34 cellular contexts compared by ENCODE assay signal in genomic region chr1:169024255-169024654, GRCh38.
"Had no signal": no experiment of that assay in that cellular context is flagged by ENCODE, and none has a peak within 500 bp of the region (broad histone marks: within the 10 kb centered on the region; RNA-seq: fewer than 3 reads in every experiment).

No MANE protein-coding gene starts in this region.

- H3K36me3 Mint-ChIP-seq: activated naive CD4-positive, alpha-beta T cell treated with anti-CD3 and anti-CD28 coated beads, Interleukin-2, amount 50 U/mL, for 72 hours; activated naive CD8-positive, alpha-beta T cell treated with anti-CD3 and anti-CD28 coated beads, Interleukin-2, amount 10 ng/mL, durations not matched to agents 7 days and 5 days; brain; WTC11 had no signal

- H3K27me3 ChIP-seq: ascending aorta, breast epithelium, cardiac muscle cell, colonic mucosa, esophagus squamous epithelium, gastroesophageal sphincter, heart right ventricle had no signal

- H3K4me3 Mint-ChIP-seq: activated CD4-positive, alpha-beta memory T cell treated with anti-CD3 and anti-CD28 coated beads, Interleukin-2, amount 10 ng/mL, durations not matched to agents 7 days and 5 days; activated CD4-positive, alpha-beta T cell treated with anti-CD3 and anti-CD28 coated beads, Interleukin-2, amount 10 ng/mL, durations not matched to agents 7 days and 5 days; activated naive CD8-positive, alpha-beta T cell treated with anti-CD3 and anti-CD28 coated beads, Interleukin-2, amount 10 ng/mL, durations not matched to agents 7 days and 5 days; activated T-cell treated with anti-CD3 and anti-CD28 coated beads, Interleukin-2, amount 50 U/mL, for 24 hours; activated T-cell treated with anti-CD3 and anti-CD28 coated beads, Interleukin-2, amount 50 U/mL, for 72 hours; brain; T-helper 1 cell treated with Interleukin-12 subunit alpha and Interleukin-12 subunit beta and Interleukin-4 antibody, amounts not matched to agents 30 μg/mL and 1 μg/mL, for 36 hours; WTC11 had no signal

- H3K9me3 Mint-ChIP-seq: activated CD4-positive, alpha-beta memory T cell treated with anti-CD3 and anti-CD28 coated beads, Interleukin-2, amount 10 ng/mL, durations not matched to agents 7 days and 5 days; activated naive CD4-positive, alpha-beta T cell treated with anti-CD3 and anti-CD28 coated beads, Interleukin-2, amount 50 U/mL, for 72 hours; activated naive CD8-positive, alpha-beta T cell treated with anti-CD3 and anti-CD28 coated beads, Interleukin-2, amount 10 ng/mL, durations not matched to agents 7 days and 5 days; activated T-cell treated with anti-CD3 and anti-CD28 coated beads, Interleukin-2, amount 50 U/mL, for 24 hours; activated T-cell treated with anti-CD3 and anti-CD28 coated beads, Interleukin-2, amount 50 U/mL, for 72 hours; brain; WTC11 had no signal

- H3K9me3 ChIP-seq: ascending aorta, breast epithelium, colonic mucosa, esophagus squamous epithelium, gastroesophageal sphincter, heart right ventricle had no signal

- H3K36me3 ChIP-seq: ascending aorta, breast epithelium, cardiac muscle cell, colonic mucosa, esophagus squamous epithelium, gastroesophageal sphincter, heart right ventricle had no signal

- H3K4me1 ChIP-seq: ascending aorta, breast epithelium, colonic mucosa, esophagus squamous epithelium, gastroesophageal sphincter had no signal

- H3K27ac ChIP-seq: ascending aorta, breast epithelium, cardiac muscle cell, colonic mucosa, epithelial cell of prostate, esophagus squamous epithelium, gastroesophageal sphincter, heart right ventricle, VCaP had no signal

- FAIRE-seq: endometrium, endothelial cell of umbilical vein, TTC549 had no signal

- H3K4me1 Mint-ChIP-seq: activated CD4-positive, alpha-beta memory T cell treated with anti-CD3 and anti-CD28 coated beads, Interleukin-2, amount 10 ng/mL, durations not matched to agents 7 days and 5 days; activated CD4-positive, alpha-beta T cell treated with anti-CD3 and anti-CD28 coated beads, Interleukin-2, amount 10 ng/mL, durations not matched to agents 7 days and 5 days; activated naive CD8-positive, alpha-beta T cell treated with anti-CD3 and anti-CD28 coated beads, Interleukin-2, amount 10 ng/mL, durations not matched to agents 7 days and 5 days; WTC11 had no signal

- H3K27ac Mint-ChIP-seq: activated CD4-positive, alpha-beta memory T cell treated with anti-CD3 and anti-CD28 coated beads, Interleukin-2, amount 10 ng/mL, durations not matched to agents 7 days and 5 days; activated CD4-positive, alpha-beta T cell treated with anti-CD3 and anti-CD28 coated beads, Interleukin-2, amount 10 ng/mL, durations not matched to agents 7 days and 5 days; activated naive CD4-positive, alpha-beta T cell treated with anti-CD3 and anti-CD28 coated beads, Interleukin-2, amount 50 U/mL, for 72 hours; activated naive CD8-positive, alpha-beta T cell treated with anti-CD3 and anti-CD28 coated beads, Interleukin-2, amount 10 ng/mL, durations not matched to agents 7 days and 5 days; activated T-cell treated with anti-CD3 and anti-CD28 coated beads, Interleukin-2, amount 50 U/mL, for 24 hours; activated T-cell treated with anti-CD3 and anti-CD28 coated beads, Interleukin-2, amount 50 U/mL, for 72 hours; brain; T-helper 1 cell treated with Interleukin-12 subunit alpha and Interleukin-12 subunit beta and Interleukin-4 antibody, amounts not matched to agents 30 μg/mL and 1 μg/mL, for 36 hours; WTC11 had no signal

- H3K4me3 ChIP-seq: ascending aorta, breast epithelium, cardiac muscle cell, colonic mucosa, esophagus squamous epithelium, gastroesophageal sphincter, heart right ventricle had no signal

- ATAC-seq: activated naive CD4-positive, alpha-beta T cell treated with anti-CD3 and anti-CD28 coated beads, Interleukin-2, amount 50 U/mL, for 72 hours; activated T-cell treated with anti-CD3 and anti-CD28 coated beads, Interleukin-2, amount 50 U/mL, for 72 hours; gastroesophageal sphincter; heart right ventricle; WTC11 had no signal

- DNase-seq: activated CD4-positive, alpha-beta memory T cell treated with anti-CD3 and anti-CD28 coated beads, Interleukin-2, amount 10 ng/mL, durations not matched to agents 7 days and 5 days; activated CD4-positive, alpha-beta T cell treated with anti-CD3 and anti-CD28 coated beads for 1 hour; activated CD4-positive, alpha-beta T cell treated with anti-CD3 and anti-CD28 coated beads for 4 hours; activated CD4-positive, alpha-beta T cell treated with anti-CD3 and anti-CD28 coated beads, Interleukin-2, amount 10 ng/mL, durations not matched to agents 7 days and 5 days; activated CD4-positive, alpha-beta T cell treated with anti-CD3 and anti-CD28 coated beads, Interleukin-2, amount 50 U/mL, for 4 hours; activated CD8-positive, alpha-beta memory T cell treated with anti-CD3 and anti-CD28 coated beads, Interleukin-2, amount 50 U/mL, for 48 hours; activated effector memory CD4-positive, alpha-beta T cell treated with Interleukin-2 at 50 U/mL for 16 hours; activated gamma-delta T cell treated with Interleukin-2 at 50 U/mL for 16 hours; activated naive CD4-positive, alpha-beta T cell treated with Interleukin-2 at 50 U/mL for 16 hours; activated naive CD8-positive, alpha-beta T cell treated with anti-CD3 and anti-CD28 coated beads, Interleukin-2, amount 10 ng/mL, durations not matched to agents 7 days and 5 days; activated T-cell treated with anti-CD3 and anti-CD28 coated beads for 4 hours; activated T-cell treated with anti-CD3 and anti-CD28 coated beads, Interleukin-2, amount 50 U/mL, for 24 hours; activated T-cell treated with anti-CD3 and anti-CD28 coated beads, Interleukin-2, amount 50 U/mL, for 72 hours; central memory CD4-positive, alpha-beta T cell; cerebellar nuclear complex; colonic mucosa; effector CD8-positive, alpha-beta T cell; esophagus squamous epithelium; foreskin melanocyte; heart right ventricle; T-helper 9 cell had no signal
